ENCODE assay signal across 1 cellular context in the genomic region with DNA sequence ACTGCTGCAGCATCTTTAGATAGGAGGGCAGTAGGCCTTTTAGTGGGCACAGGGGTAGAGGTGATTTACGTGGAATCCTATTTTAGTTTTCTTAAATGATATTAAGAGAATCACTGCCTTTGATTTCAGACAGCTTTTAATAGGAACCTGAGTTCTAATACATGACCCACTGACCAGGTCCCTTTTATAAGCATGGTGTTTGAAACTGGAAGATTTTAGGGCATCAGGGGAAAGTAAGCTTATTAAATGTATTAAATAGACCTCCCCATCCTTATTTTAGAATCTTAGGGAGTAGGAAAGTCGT.
TF ChIP-seq lines count a peak whose summit lies in the region.

No MANE protein-coding gene starts in this region.

TF ChIP-seq in K562, 482 proteins besides CTCF, POLR2A, EP300 and RAD21:
- TF ChIP-seq, protein P1, sequence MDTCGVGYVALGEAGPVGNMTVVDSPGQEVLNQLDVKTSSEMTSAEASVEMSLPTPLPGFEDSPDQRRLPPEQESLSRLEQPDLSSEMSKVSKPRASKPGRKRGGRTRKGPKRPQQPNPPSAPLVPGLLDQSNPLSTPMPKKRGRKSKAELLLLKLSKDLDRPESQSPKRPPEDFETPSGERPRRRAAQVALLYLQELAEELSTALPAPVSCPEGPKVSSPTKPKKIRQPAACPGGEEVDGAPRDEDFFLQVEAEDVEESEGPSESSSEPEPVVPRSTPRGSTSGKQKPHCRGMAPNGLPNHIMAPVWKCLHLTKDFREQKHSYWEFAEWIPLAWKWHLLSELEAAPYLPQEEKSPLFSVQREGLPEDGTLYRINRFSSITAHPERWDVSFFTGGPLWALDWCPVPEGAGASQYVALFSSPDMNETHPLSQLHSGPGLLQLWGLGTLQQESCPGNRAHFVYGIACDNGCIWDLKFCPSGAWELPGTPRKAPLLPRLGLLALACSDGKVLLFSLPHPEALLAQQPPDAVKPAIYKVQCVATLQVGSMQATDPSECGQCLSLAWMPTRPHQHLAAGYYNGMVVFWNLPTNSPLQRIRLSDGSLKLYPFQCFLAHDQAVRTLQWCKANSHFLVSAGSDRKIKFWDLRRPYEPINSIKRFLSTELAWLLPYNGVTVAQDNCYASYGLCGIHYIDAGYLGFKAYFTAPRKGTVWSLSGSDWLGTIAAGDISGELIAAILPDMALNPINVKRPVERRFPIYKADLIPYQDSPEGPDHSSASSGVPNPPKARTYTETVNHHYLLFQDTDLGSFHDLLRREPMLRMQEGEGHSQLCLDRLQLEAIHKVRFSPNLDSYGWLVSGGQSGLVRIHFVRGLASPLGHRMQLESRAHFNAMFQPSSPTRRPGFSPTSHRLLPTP (IDR thresholded peaks at IDR 0.05; ENCODE audit: borderline replicate concordance, extremely low read depth, insufficient read length): no peak
- TF ChIP-seq, protein P2, sequence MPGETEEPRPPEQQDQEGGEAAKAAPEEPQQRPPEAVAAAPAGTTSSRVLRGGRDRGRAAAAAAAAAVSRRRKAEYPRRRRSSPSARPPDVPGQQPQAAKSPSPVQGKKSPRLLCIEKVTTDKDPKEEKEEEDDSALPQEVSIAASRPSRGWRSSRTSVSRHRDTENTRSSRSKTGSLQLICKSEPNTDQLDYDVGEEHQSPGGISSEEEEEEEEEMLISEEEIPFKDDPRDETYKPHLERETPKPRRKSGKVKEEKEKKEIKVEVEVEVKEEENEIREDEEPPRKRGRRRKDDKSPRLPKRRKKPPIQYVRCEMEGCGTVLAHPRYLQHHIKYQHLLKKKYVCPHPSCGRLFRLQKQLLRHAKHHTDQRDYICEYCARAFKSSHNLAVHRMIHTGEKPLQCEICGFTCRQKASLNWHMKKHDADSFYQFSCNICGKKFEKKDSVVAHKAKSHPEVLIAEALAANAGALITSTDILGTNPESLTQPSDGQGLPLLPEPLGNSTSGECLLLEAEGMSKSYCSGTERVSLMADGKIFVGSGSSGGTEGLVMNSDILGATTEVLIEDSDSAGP (CRISPR knock-in tag; IDR thresholded peaks at IDR 0.05): no peak
- TF ChIP-seq POLR2AphosphoS5 (IDR thresholded peaks at IDR 0.05; ENCODE audit: control insufficient read depth, insufficient read depth, low read depth, low read length) (no peak), CCAR2 (IDR thresholded peaks at IDR 0.05; ENCODE audit: low read depth, low read length) (no peak), SMARCA5 (IDR thresholded peaks at IDR 0.05) (no peak), ZNF583 (CRISPR knock-in tag; IDR thresholded peaks at IDR 0.05) (no peak), MIER1 (IDR thresholded peaks at IDR 0.05; ENCODE audit: low read depth) (no peak), TRIM24 (IDR thresholded peaks at IDR 0.05) (no peak), CHCHD3 (CRISPR knock-in tag; IDR thresholded peaks at IDR 0.05) (no peak), ZNF551 (CRISPR knock-in tag; IDR thresholded peaks at IDR 0.05) (no peak), ZNF644 (tag; IDR thresholded peaks at IDR 0.05; ENCODE audit: low read depth) (no peak), OTX1 (CRISPR knock-in tag; IDR thresholded peaks at IDR 0.05) (no peak)
- TF ChIP-seq, protein P3, sequence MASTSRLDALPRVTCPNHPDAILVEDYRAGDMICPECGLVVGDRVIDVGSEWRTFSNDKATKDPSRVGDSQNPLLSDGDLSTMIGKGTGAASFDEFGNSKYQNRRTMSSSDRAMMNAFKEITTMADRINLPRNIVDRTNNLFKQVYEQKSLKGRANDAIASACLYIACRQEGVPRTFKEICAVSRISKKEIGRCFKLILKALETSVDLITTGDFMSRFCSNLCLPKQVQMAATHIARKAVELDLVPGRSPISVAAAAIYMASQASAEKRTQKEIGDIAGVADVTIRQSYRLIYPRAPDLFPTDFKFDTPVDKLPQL (IDR thresholded peaks at IDR 0.05; ENCODE audit: extremely low read depth, insufficient read length): no peak
